16 cellular contexts compared by ENCODE assay signal in the genomic region with DNA sequence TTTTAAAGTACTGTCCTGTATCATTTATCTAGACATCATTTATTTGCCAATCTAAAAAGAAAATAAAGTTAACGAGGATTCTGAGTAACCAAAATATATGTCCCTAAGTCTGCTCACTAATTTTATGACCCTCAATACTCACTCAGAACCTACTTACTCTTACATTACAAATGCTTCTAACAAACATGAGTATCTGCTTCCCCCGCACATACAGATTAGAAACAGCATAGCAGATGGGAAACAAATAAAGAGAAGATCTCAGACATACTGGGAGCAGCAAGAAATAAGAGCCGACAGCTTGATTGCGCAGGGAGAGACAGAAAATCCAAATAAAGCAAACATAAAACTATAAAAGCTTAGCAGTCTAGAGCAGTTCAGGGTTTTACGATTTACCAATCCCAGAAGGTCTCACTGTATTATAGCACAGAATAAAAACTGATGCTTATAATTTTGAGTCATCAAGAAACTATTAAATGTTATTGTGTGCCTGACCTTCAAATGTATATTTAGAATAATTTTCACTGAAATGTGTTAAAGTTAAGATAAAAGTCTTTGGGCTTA.
"Had no signal": no experiment of that assay in that cellular context is flagged by ENCODE, and none has a peak within 500 bp of the region (broad histone marks: within the 10 kb centered on the region; RNA-seq: fewer than 3 reads in every experiment).

No MANE protein-coding gene starts in this region.

- H3K9me3 ChIP-seq: esophagus squamous epithelium, left ventricle myocardium inferior, neutrophil, thyroid gland, vagina had no signal

- H3K79me2 ChIP-seq: parathyroid adenoma had no signal

- DNase-seq: activated CD4-positive, alpha-beta T cell treated with anti-CD3 and anti-CD28 coated beads, Interleukin-2, amount 10 ng/mL, durations not matched to agents 7 days and 5 days; activated CD8-positive, alpha-beta memory T cell treated with anti-CD3 and anti-CD28 coated beads for 24 hours; activated naive CD4-positive, alpha-beta T cell treated with Interleukin-2 at 50 U/mL for 16 hours; aorta; effector CD8-positive, alpha-beta T cell; esophagus squamous epithelium; hippocampal formation; left ventricle myocardium inferior; naive thymus-derived CD4-positive, alpha-beta T cell; retina; stimulated activated CD4-positive, alpha-beta T cell treated with anti-CD3 and anti-CD28 coated beads, Interleukin-2, amount 100 ng/mL, for 48 hours; thyroid gland had no signal

- H3K27me3 ChIP-seq: thyroid gland, vagina had no signal

- H2AFZ ChIP-seq: parathyroid adenoma had no signal

- H3K4me3 ChIP-seq: esophagus squamous epithelium, left ventricle myocardium inferior, thyroid gland, vagina had no signal

- H3K27ac ChIP-seq: esophagus squamous epithelium, left ventricle myocardium inferior, neutrophil, parathyroid adenoma, thyroid gland, vagina had no signal

- ATAC-seq: naive thymus-derived CD4-positive, alpha-beta T cell; stimulated activated memory B cell treated with anti-CD40 and anti-IgM and Interleukin-4, amounts not matched to agents 10 μg/mL and 1 μg/mL and 100 μg/mL, for 72 hours had no signal

- H3K4me1 ChIP-seq: left ventricle myocardium inferior, parathyroid adenoma, thyroid gland, vagina had no signal

- H3K36me3 ChIP-seq: esophagus squamous epithelium, left ventricle myocardium inferior, neutrophil, thyroid gland, vagina had no signal
